ENCODE assay signal across 9 cellular contexts in the genomic region with DNA sequence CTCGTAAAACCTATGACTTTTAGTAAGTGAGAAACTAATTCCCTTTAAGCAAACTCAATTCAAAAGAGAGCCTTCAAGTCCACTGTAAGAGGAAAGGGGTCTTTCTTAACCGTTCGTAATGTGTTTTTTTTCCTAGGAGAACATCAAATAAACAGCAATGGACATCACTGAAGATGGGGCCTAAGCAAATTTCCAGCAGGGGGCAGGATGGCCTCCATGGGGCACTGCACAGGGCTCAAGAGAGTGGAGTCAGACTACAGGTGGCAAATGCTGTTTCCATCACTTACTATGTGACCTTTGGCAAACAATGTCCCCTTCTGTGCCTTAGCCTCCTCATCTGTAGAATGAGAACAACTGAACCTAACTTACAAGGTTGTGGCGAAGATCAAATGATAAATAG.
A peak's percentile ranks its signal among the peaks of the same experiment; 100 is the strongest.
DNase-seq lines count a peak whose midpoint lies in the region; ATAC-seq and TF ChIP-seq lines count a peak whose summit lies in the region.
"Had no signal": no experiment of that assay in that cellular context is flagged by ENCODE, and none has a peak within 500 bp of the region (broad histone marks: within the 10 kb centered on the region; RNA-seq: fewer than 3 reads in every experiment).

No MANE protein-coding gene starts in this region.

- CTCF ChIA-PET in CD8-positive, alpha-beta T cell (lab: Charles Lee) = interaction anchor here (0.7 to 2.1 kb wide), 3 partner anchors 23 to 124 kb away, joined by 3 to 4 read pairs (median 3); no protein-coding TSS in a partner anchor
- CTCF ChIA-PET in IMR-90 (lab: Yijun Ruan, JAX) = interaction anchor here (0.6 kb wide), 1 partner anchor 366 kb away, joined by 5 read pairs; no protein-coding TSS in a partner anchor

- no peak overlapping the region for H4K5ac ChIP-seq in IMR-90 (ENCODE audit: low read depth, low read length)

- TF ChIP-seq RAD21 in IMR-90 (IDR thresholded peaks at IDR 0.05; ENCODE audit: low read length) = no peak; the same call in 1 of the 2 replicates

- no peaks in the 10 kb centered on the region for H3K27me3 ChIP-seq in CD8-positive, alpha-beta T cell (ENCODE audit: insufficient read depth, low read length)
- no peaks in the 10 kb centered on the region for H3K27me3 ChIP-seq in IMR-90 (ENCODE audit: control insufficient read depth, insufficient read depth, low read length)

- no peak overlapping the region for H2BK20ac ChIP-seq in IMR-90 (ENCODE audit: low read depth, low read length)

- no peak for ATAC-seq in CD8-positive, alpha-beta T cell
- ATAC-seq in IMR-90 (ENCODE audit: low read depth) (no peak), memory B cell (ENCODE audit: low read depth) (peak; percentile 64), HG02852 (IDR thresholded peaks at IDR 0.05; ENCODE audit: unreplicated experiment) (no peak)

- DNase-seq in CD8-positive, alpha-beta T cell = peak in 5 of 7 experiments; percentile 19 to 54 (median 38)
- DNase-seq in IMR-90 (no peak), memory B cell (ENCODE audit: low spot score in 2 of 2) (peak in 1 of 2 donors; percentile 4), EL (no peak), NCI-H748 (lab: John Stamatoyannopoulos, UW; ENCODE audit: unreplicated experiment) (no peak), GM03348 (ENCODE audit: low spot score) (no peak)
- peak; percentile 41 to 48 for DNase-seq in activated T-cell treated with anti-CD3 and anti-CD28 coated beads, Interleukin-2, amount 50 U/mL, for 48 hours

- no TSS peak for BruUV-seq in IMR-90 (replicated peaks; lab: Mats Ljungman, UMichigan)

- no peak for TF ChIP-seq CTCF in CD8-positive, alpha-beta T cell (IDR thresholded peaks at IDR 0.05)
- TF ChIP-seq CTCF in IMR-90 (conservative IDR thresholded peaks at IDR 0.05; ENCODE audit: low read depth, low read length) = 0 out of 2 replicates have a peak, but pooled peaks have one; percentile 25

- H3K18ac ChIP-seq in IMR-90 (ENCODE audit: low read depth, low read length) = no peak overlapping the region

- no peaks in the 10 kb centered on the region for H4K20me1 ChIP-seq in IMR-90 (ENCODE audit: insufficient read depth, low read length)

- H4K91ac ChIP-seq in IMR-90 (ENCODE audit: insufficient read depth, low read depth, low read length) = no peak overlapping the region

- dilution Hi-C loops in IMR-90 (cut with HindIII; ENCODE audit: low sequenced_read_pairs, unreplicated experiment) = no loop called here

- H3K4me1 ChIP-seq in CD8-positive, alpha-beta T cell (ENCODE audit: insufficient read depth, low read length) = no peaks in the 10 kb centered on the region
- H3K4me1 ChIP-seq in IMR-90 (ENCODE audit: control insufficient read depth, insufficient read depth, low read length) = 0 out of 2 replicates have a peak, but pooled peaks cover 1% of the 10 kb centered on the region

- no peaks in the 10 kb centered on the region for H3K4me1 Mint-ChIP-seq in CD8-positive, alpha-beta T cell (ENCODE audit: low read depth)
- H3K4me1 Mint-ChIP-seq in memory B cell = peaks cover 3% of the 10 kb centered on the region
- H3K4me1 Mint-ChIP-seq: brain had no signal

- H2AK9ac ChIP-seq in IMR-90 (replicated peaks; ENCODE audit: low read depth, low read length, poor library complexity) = no peak overlapping the region

- no peak overlapping the region for H3K27ac ChIP-seq in CD8-positive, alpha-beta T cell (ENCODE audit: low read depth, low read length)
- H3K27ac ChIP-seq in IMR-90 (ENCODE audit: insufficient read depth, low read length) = no peak overlapping the region

- no peak overlapping the region for H3K4me2 ChIP-seq in IMR-90 (ENCODE audit: low read depth, low read length)

- H3K27ac Mint-ChIP-seq in CD8-positive, alpha-beta T cell = no peak overlapping the region
- no peak overlapping the region for H3K27ac Mint-ChIP-seq in memory B cell
- H3K27ac Mint-ChIP-seq: brain had no signal

- in situ Hi-C loops in IMR-90 (cut with MboI; ENCODE audit: low sequenced_read_pairs) = no loop called here

- no peak overlapping the region for H3K4me3 Mint-ChIP-seq in CD8-positive, alpha-beta T cell
- no peak overlapping the region for H3K4me3 Mint-ChIP-seq in memory B cell
- H3K4me3 Mint-ChIP-seq: brain had no signal

- H2BK5ac ChIP-seq in IMR-90 (ENCODE audit: low read depth, low read length, poor library complexity, severe bottlenecking) = no peak overlapping the region

- H3K14ac ChIP-seq in IMR-90 (replicated peaks; ENCODE audit: low read depth, low read length) = no peak overlapping the region

- intact Hi-C loops in CD8-positive, alpha-beta T cell (cut with DNase I, micrococcal nuclease) = loop anchor here in 1 of 2 experiments (2.0 kb wide), 1 partner anchor 110 kb away; no protein-coding TSS in a partner anchor
- intact Hi-C loops in IMR-90 (cut with micrococcal nuclease) = no loop called here

- no CpG with 5 or more reads among the region's 4 CpGs for WGBS in IMR-90 (ENCODE audit: extremely low coverage in 2 of 2, insufficient read length in 1 of 2), 2 experiments

- H3K36me3 ChIP-seq in CD8-positive, alpha-beta T cell (ENCODE audit: insufficient read depth, low read length) = no peaks in the 10 kb centered on the region
- no peaks in the 10 kb centered on the region; the same call in 1 of the 2 replicates for H3K36me3 ChIP-seq in IMR-90 (ENCODE audit: control insufficient read depth, insufficient read depth, low read length)

- H2AFZ ChIP-seq in IMR-90 (replicated peaks; ENCODE audit: low read length, poor library complexity) = no peak overlapping the region

- no peak overlapping the region; a peak in 1 of 4 replicates for H4K8ac ChIP-seq in IMR-90 (ENCODE audit: low read depth in 2 of 2, low read length in 2 of 2)

- peaks cover 2% of the 10 kb centered on the region; the same call in 1 of the 2 replicates for H3K9me1 ChIP-seq in IMR-90 (ENCODE audit: insufficient read depth, low read length)

- H3K9me3 ChIP-seq in CD8-positive, alpha-beta T cell (ENCODE audit: low read length) = no peaks in the 10 kb centered on the region
- no peaks in the 10 kb centered on the region for H3K9me3 ChIP-seq in IMR-90 (ENCODE audit: control insufficient read depth, insufficient read depth, low read length)

- H3K79me1 ChIP-seq in IMR-90 (ENCODE audit: low read depth in 1 of 2, low read length in 2 of 2) = peaks cover 0 to 6% of the 10 kb centered on the region in 2 experiments; a peak in 2 of 4 replicates

- no peak overlapping the region for H3K4ac ChIP-seq in IMR-90 (ENCODE audit: low read depth, low read length)

- no peak overlapping the region for H2BK15ac ChIP-seq in IMR-90 (ENCODE audit: low read depth, low read length)

- H3K27me3 Mint-ChIP-seq in CD8-positive, alpha-beta T cell (ENCODE audit: low read depth) = no peaks in the 10 kb centered on the region
- no peaks in the 10 kb centered on the region for H3K27me3 Mint-ChIP-seq in memory B cell
- H3K27me3 Mint-ChIP-seq: brain had no signal

- no peaks in the 10 kb centered on the region for H3K36me3 Mint-ChIP-seq in CD8-positive, alpha-beta T cell
- no peaks in the 10 kb centered on the region for H3K36me3 Mint-ChIP-seq in memory B cell
- H3K36me3 Mint-ChIP-seq: brain had no signal

- H2BK120ac ChIP-seq in IMR-90 (ENCODE audit: low read depth, low read length) = no peak overlapping the region

- no peak overlapping the region for H3K9ac ChIP-seq in IMR-90 (ENCODE audit: low read depth, low read length)

- POLR2A ChIA-PET in CD8-positive, alpha-beta T cell (lab: Charles Lee) = no interaction called here
- POLR2A ChIA-PET in IMR-90 (lab: Charles Lee; ENCODE audit: unreplicated experiment) = no interaction called here

- no peak for TF ChIP-seq POLR2A in IMR-90 (IDR thresholded peaks at IDR 0.05; ENCODE audit: low read depth, low read length)

- H3K56ac ChIP-seq in IMR-90 (ENCODE audit: extremely low read depth, insufficient read depth, low read length) = no peak overlapping the region

- no peak overlapping the region for H3K23ac ChIP-seq in IMR-90 (ENCODE audit: low read depth, low read length)

- H3K4me3 ChIP-seq in CD8-positive, alpha-beta T cell (ENCODE audit: low read depth, low read length) = no peak overlapping the region
- H3K4me3 ChIP-seq in IMR-90 (ENCODE audit: insufficient read depth, low read depth, low read length) = no peak overlapping the region

- H3K9me3 Mint-ChIP-seq in CD8-positive, alpha-beta T cell = no peaks in the 10 kb centered on the region
- no peaks in the 10 kb centered on the region for H3K9me3 Mint-ChIP-seq in memory B cell
- H3K9me3 Mint-ChIP-seq: brain had no signal

- no peak overlapping the region for H2AK5ac ChIP-seq in IMR-90 (ENCODE audit: low read depth, low read length)

TF ChIP-seq in IMR-90, 13 proteins besides CTCF, POLR2A, EP300 and RAD21:
- TF ChIP-seq SMC3 (IDR thresholded peaks at IDR 0.05; ENCODE audit: low read depth, low read length) = peak; percentile 13; the same call in 1 of the 2 replicates
- TF ChIP-seq FOS (IDR thresholded peaks at IDR 0.05; ENCODE audit: low read depth, low read length) = no peak

Comparison
In these comparisons a context has a peak if more than half of its experiments do, and no peak if none do; other contexts are left out.
1. DNase-seq: peak in CD8-positive, alpha-beta T cell (5 of 7) and activated T-cell treated with anti-CD3 and anti-CD28 coated beads, Interleukin-2, amount 50 U/mL, for 48 hours (2 of 2); none in IMR-90 (single experiment), EL (single experiment), NCI-H748 (single experiment) and GM03348 (single experiment).